23 cellular contexts compared by ENCODE assay signal in the genomic region with DNA sequence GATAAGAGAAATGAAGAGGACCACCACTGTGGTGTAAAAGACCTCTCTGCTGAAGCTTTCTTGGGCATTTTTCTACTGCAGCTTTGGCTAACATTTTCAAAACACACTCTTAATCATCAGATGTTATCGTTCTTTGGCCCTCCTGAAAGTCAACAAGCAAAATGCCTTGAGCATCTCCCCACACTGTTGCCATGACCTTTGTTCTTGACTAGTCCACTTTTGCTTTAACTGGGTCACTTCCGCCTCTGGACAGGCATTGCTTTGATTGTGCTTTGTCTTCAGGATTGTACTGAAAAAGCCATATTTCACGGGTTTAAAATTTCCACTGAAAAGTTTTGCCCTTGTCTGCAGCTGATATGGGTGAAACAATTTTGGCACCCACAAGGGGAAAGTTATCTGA.
DNase-seq lines count a peak whose midpoint lies in the region; ATAC-seq, FAIRE-seq and TF ChIP-seq lines count a peak whose summit lies in the region.
"Had no signal": no experiment of that assay in that cellular context is flagged by ENCODE, and none has a peak within 500 bp of the region (broad histone marks: within the 10 kb centered on the region; RNA-seq: fewer than 3 reads in every experiment).

No MANE protein-coding gene starts in this region.

- BruUV-seq in HepG2 (replicated peaks; lab: Mats Ljungman, UMichigan) = no TSS peak

- ATAC-seq in HepG2 (peak; percentile 73), right lobe of liver (no peak), GM18907 (IDR thresholded peaks at IDR 0.05; ENCODE audit: unreplicated experiment) (no peak), HG02973 (IDR thresholded peaks at IDR 0.05; ENCODE audit: unreplicated experiment) (no peak)
- ATAC-seq: A549, GM12878 had no signal

- H3K9ac ChIP-seq in HepG2 (ENCODE audit: insufficient read depth, low read depth, low read length) = no peak overlapping the region
- H3K9ac ChIP-seq: BLaER1 had no signal

- no peaks in the 10 kb centered on the region for H4K20me1 ChIP-seq in HepG2 (ENCODE audit: insufficient read depth, low read length)
- H4K20me1 ChIP-seq: BLaER1 had no signal

- DNase-seq in HepG2 (ENCODE audit: low spot score) (peak; percentile 53), right lobe of liver (no peak), M059J (ENCODE audit: low read depth) (peak; percentile 65), fibroblast of villous mesenchyme (ENCODE audit: low read depth) (peak; percentile 62)
- DNase-seq: BE2C; C1 segment of cervical spinal cord; Caco-2; Calu3; CD4-positive, alpha-beta memory T cell; CD4-positive, CD25-positive, alpha-beta regulatory T cell; DMS79 treated with DMSO at 0.1 percent for 48 hours; EL; GDM1 had no signal

- TF ChIP-seq RAD21 in HepG2 (CRISPR knock-in tag; IDR thresholded peaks at IDR 0.05) = no peak

- H3K9me3 ChIP-seq in HepG2 (ENCODE audit: low read length) = no peaks in the 10 kb centered on the region
- no peaks in the 10 kb centered on the region for H3K9me3 ChIP-seq in right lobe of liver
- H3K9me3 ChIP-seq: A549, BE2C, BLaER1, Caco-2 had no signal

- H3K79me2 ChIP-seq in HepG2 (ENCODE audit: insufficient read depth, low read length) = no peaks in the 10 kb centered on the region

- TF ChIP-seq CTCF in HepG2 (CRISPR knock-in tag; IDR thresholded peaks at IDR 0.05) = no peak
- no peak for TF ChIP-seq CTCF in right lobe of liver (IDR thresholded peaks at IDR 0.05)
- TF ChIP-seq CTCF in fibroblast of villous mesenchyme (IDR thresholded peaks at IDR 0.05; ENCODE audit: insufficient read depth, low read depth, low read length) = no peak

- H2AFZ ChIP-seq in HepG2 (ENCODE audit: low read length) = no peak overlapping the region

- TF ChIP-seq EP300 in HepG2 (IDR thresholded peaks at IDR 0.05; ENCODE audit: low read depth in 2 of 2, low read length in 2 of 2) = peak in 1 of 2 experiments; percentile 17; a peak in 1 of 4 replicates
- TF ChIP-seq EP300 in HepG2 (CRISPR knock-in tag; IDR thresholded peaks at IDR 0.05; ENCODE audit: borderline replicate concordance) = no peak

- H3K4me1 ChIP-seq in HepG2 (ENCODE audit: insufficient read depth, low read length) (peaks cover 13% of the 10 kb centered on the region), right lobe of liver (no peaks in the 10 kb centered on the region)
- H3K4me1 ChIP-seq: A549, BE2C, BLaER1, Caco-2 had no signal

- TF ChIP-seq POLR2A in HepG2 (IDR thresholded peaks at IDR 0.05; ENCODE audit: insufficient read depth in 1 of 2, low read depth in 2 of 2, low read length in 2 of 2) (no peak), right lobe of liver (IDR thresholded peaks at IDR 0.05) (no peak)

- POLR2A ChIA-PET in HepG2 (lab: Yijun Ruan, JAX) = no interaction called here

- no peaks in the 10 kb centered on the region for H3K36me3 ChIP-seq in HepG2 (replicated peaks in 1 of 2; ENCODE audit: control insufficient read depth in 1 of 2, insufficient read depth in 2 of 2, low read length in 2 of 2)
- H3K36me3 ChIP-seq in right lobe of liver = no peaks in the 10 kb centered on the region
- H3K36me3 ChIP-seq: BE2C, BLaER1 had no signal

- in situ Hi-C loops in HepG2 (cut with HindIII; ENCODE audit: extremely low pct_ligation_motif_present, low pct_unique_long_range_greater_than_20kb) = no loop called here

- no peak overlapping the region for H3K27ac ChIP-seq in HepG2 (ENCODE audit: extremely low read length, insufficient read depth, low read length)
- H3K27ac ChIP-seq in right lobe of liver = no peak overlapping the region
- H3K27ac ChIP-seq: 22Rv1, A549, BLaER1 had no signal

- 0 out of 2 replicates have a peak overlapping the region, but pooled peaks have one; percentile 5 for H3K4me2 ChIP-seq in HepG2 (ENCODE audit: low read depth, low read length)
- H3K4me2 ChIP-seq: A549, BLaER1 had no signal

- CTCF ChIA-PET in HepG2 (lab: Yijun Ruan, JAX; ENCODE audit: low intra/inter-chr PET ratio, low total read pairs) = no interaction called here

- WGBS in HepG2 (ENCODE audit: low lambda C conversion rate) = 2% methylated on average over 3 of the region's 3 CpGs
- 37% methylated on average over 3 of the region's 3 CpGs for WGBS in right lobe of liver (ENCODE audit: insufficient coverage, low coverage, low lambda C conversion rate, missing lambda C conversion rate)

- H3K4me3 ChIP-seq in HepG2 (replicated peaks in 1 of 3; ENCODE audit: insufficient read depth in 1 of 3, low read depth in 2 of 3, low read length in 3 of 3) (no peak overlapping the region; a peak in 1 of 6 replicates), right lobe of liver (no peak overlapping the region), fibroblast of villous mesenchyme (ENCODE audit: low read depth, low read length) (no peak overlapping the region)
- H3K4me3 ChIP-seq: A549, BLaER1, GM12878 had no signal

- H3K27me3 ChIP-seq in HepG2 (ENCODE audit: control insufficient read depth in 1 of 2, insufficient read depth in 2 of 2, low read length in 2 of 2) = no peaks in the 10 kb centered on the region
- no peaks in the 10 kb centered on the region for H3K27me3 ChIP-seq in right lobe of liver
- H3K27me3 ChIP-seq: BE2C, BLaER1 had no signal

- peak; percentile 68 for FAIRE-seq in HepG2 (lab: Jason Lieb, UNC)
- FAIRE-seq: A549, D721Med, GM12878, GM12892, GM18507, GM19239 had no signal

- intact Hi-C loops in HepG2 (cut with micrococcal nuclease; ENCODE audit: unreplicated experiment) = no loop called here
- intact Hi-C loops in right lobe of liver (cut with DNase I) = no loop called here

TF ChIP-seq in HepG2, 621 proteins besides CTCF, POLR2A, EP300 and RAD21 (continues in another document):
- TF ChIP-seq SAP130 (CRISPR knock-in tag; IDR thresholded peaks at IDR 0.05; ENCODE audit: low read depth) = peak; percentile 17; the same call in 1 of the 2 replicates
- no peak for TF ChIP-seq FOXM1 (CRISPR knock-in tag; IDR thresholded peaks at IDR 0.05)
- no peak for TF ChIP-seq FOXP1 (IDR thresholded peaks at IDR 0.05)
- TF ChIP-seq FOXP1 (CRISPR knock-in tag; IDR thresholded peaks at IDR 0.05) = no peak
- no peak for TF ChIP-seq ZNF709 (CRISPR knock-in tag; IDR thresholded peaks at IDR 0.05)
- no peak for TF ChIP-seq KAT2B (IDR thresholded peaks at IDR 0.05; ENCODE audit: borderline replicate concordance, low read depth, low read length)
- TF ChIP-seq, protein P1, sequence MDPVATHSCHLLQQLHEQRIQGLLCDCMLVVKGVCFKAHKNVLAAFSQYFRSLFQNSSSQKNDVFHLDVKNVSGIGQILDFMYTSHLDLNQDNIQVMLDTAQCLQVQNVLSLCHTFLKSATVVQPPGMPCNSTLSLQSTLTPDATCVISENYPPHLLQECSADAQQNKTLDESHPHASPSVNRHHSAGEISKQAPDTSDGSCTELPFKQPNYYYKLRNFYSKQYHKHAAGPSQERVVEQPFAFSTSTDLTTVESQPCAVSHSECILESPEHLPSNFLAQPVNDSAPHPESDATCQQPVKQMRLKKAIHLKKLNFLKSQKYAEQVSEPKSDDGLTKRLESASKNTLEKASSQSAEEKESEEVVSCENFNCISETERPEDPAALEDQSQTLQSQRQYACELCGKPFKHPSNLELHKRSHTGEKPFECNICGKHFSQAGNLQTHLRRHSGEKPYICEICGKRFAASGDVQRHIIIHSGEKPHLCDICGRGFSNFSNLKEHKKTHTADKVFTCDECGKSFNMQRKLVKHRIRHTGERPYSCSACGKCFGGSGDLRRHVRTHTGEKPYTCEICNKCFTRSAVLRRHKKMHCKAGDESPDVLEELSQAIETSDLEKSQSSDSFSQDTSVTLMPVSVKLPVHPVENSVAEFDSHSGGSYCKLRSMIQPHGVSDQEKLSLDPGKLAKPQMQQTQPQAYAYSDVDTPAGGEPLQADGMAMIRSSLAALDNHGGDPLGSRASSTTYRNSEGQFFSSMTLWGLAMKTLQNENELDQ (CRISPR knock-in tag; IDR thresholded peaks at IDR 0.05; ENCODE audit: borderline replicate concordance) = no peak
- peak; percentile 43; the same call in 1 of the 2 replicates for TF ChIP-seq RCOR2 (CRISPR knock-in tag; IDR thresholded peaks at IDR 0.05)
- TF ChIP-seq, protein P2, sequence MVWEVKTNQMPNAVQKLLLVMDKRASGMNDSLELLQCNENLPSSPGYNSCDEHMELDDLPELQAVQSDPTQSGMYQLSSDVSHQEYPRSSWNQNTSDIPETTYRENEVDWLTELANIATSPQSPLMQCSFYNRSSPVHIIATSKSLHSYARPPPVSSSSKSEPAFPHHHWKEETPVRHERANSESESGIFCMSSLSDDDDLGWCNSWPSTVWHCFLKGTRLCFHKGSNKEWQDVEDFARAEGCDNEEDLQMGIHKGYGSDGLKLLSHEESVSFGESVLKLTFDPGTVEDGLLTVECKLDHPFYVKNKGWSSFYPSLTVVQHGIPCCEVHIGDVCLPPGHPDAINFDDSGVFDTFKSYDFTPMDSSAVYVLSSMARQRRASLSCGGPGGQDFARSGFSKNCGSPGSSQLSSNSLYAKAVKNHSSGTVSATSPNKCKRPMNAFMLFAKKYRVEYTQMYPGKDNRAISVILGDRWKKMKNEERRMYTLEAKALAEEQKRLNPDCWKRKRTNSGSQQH (CRISPR knock-in tag; IDR thresholded peaks at IDR 0.05; ENCODE audit: low read depth) = no peak
- peak; percentile 68; the same call in 1 of the 2 replicates for TF ChIP-seq ZNF644 (CRISPR knock-in tag; IDR thresholded peaks at IDR 0.05; ENCODE audit: low read depth)
- peak; percentile 41; the same call in 1 of the 2 replicates for TF ChIP-seq RARA (CRISPR knock-in tag; IDR thresholded peaks at IDR 0.05)
- peak; percentile 68; the same call in 1 of the 2 replicates for TF ChIP-seq ETV5 (CRISPR knock-in tag; IDR thresholded peaks at IDR 0.05; ENCODE audit: borderline replicate concordance)

Comparison
In these comparisons a context has a peak if more than half of its experiments do, and no peak if none do; other contexts are left out.
1. DNase-seq: peak in HepG2 (single experiment), M059J (single experiment) and fibroblast of villous mesenchyme (single experiment); none in right lobe of liver (0 of 3).